Comparison of ENCODE assay signal across 1 cellular context in the genomic region with DNA sequence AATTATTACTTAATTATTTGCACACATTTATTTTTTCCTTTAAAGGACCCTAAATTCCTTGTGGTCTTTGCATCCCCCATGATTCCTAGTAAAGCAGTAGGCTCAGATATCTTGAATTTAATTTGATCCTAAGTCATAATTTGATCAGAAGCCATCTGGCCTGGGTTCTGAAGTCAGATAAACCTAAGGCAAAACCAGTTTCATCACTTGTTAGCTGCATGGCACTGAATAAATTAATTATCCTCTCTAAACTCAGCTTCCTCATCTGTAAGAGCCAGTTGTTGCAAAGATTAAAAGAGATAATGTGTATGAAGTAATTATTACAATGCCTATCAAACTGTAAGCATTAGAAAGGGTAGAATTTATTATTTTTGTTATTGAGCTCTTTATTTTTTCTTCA.
TF ChIP-seq lines count a peak whose summit lies in the region.

No MANE protein-coding gene starts in this region.

TF ChIP-seq in SK-N-SH, 30 proteins besides CTCF, POLR2A, EP300 and RAD21 (continued from another document):
- TF ChIP-seq, protein P1, sequence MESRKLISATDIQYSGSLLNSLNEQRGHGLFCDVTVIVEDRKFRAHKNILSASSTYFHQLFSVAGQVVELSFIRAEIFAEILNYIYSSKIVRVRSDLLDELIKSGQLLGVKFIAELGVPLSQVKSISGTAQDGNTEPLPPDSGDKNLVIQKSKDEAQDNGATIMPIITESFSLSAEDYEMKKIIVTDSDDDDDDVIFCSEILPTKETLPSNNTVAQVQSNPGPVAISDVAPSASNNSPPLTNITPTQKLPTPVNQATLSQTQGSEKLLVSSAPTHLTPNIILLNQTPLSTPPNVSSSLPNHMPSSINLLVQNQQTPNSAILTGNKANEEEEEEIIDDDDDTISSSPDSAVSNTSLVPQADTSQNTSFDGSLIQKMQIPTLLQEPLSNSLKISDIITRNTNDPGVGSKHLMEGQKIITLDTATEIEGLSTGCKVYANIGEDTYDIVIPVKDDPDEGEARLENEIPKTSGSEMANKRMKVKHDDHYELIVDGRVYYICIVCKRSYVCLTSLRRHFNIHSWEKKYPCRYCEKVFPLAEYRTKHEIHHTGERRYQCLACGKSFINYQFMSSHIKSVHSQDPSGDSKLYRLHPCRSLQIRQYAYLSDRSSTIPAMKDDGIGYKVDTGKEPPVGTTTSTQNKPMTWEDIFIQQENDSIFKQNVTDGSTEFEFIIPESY (IDR thresholded peaks at IDR 0.05; ENCODE audit: borderline replicate concordance, low read depth), result no peak
- TF ChIP-seq GATA2 (CRISPR knock-in tag; IDR thresholded peaks at IDR 0.05), result peak; percentile 98
- no peak for TF ChIP-seq FOSL2 (IDR thresholded peaks at IDR 0.05; ENCODE audit: borderline replicate concordance, low read depth)
- TF ChIP-seq TEAD4 (IDR thresholded peaks at IDR 0.05; ENCODE audit: borderline replicate concordance, insufficient read depth), result peak; percentile 60; the same call in 1 of the 2 replicates
